12 cellular contexts compared by ENCODE assay signal in the genomic region with DNA sequence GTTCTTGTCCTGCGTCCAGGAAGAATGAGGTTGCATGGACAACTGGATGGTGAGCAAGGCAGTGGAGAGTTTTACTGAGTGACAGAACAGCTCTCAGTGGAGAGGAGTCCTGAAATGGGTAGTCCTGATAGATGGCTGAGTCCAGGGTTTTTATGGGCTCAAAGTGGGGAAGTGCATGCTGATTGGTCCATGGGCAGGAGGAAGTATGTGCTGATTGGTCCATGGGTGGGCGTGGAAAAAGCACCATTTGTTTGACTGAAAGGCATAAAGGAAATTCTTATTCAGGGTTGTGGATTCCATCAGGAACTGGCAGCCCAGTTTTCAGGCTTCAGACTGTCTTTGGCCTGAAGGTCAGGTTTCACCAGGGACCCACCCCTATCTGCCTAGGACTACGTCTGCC.
"Had no signal": no experiment of that assay in that cellular context is flagged by ENCODE, and none has a peak within 500 bp of the region (broad histone marks: within the 10 kb centered on the region; RNA-seq: fewer than 3 reads in every experiment).

No MANE protein-coding gene starts in this region.

- H3K36me3 Mint-ChIP-seq: natural killer cell had no signal

- H3K27me3 Mint-ChIP-seq: brain; dendritic cell treated with granulocyte-macrophage colony-stimulating factor and Interleukin-4, amounts not matched to agents 40 ng/mL and 50 ng/mL, for 4 days; effector memory CD8-positive, alpha-beta T cell; type B pancreatic cell had no signal

- H3K4me1 Mint-ChIP-seq: natural killer cell had no signal

- ATAC-seq: activated naive CD4-positive, alpha-beta T cell treated with anti-CD3 and anti-CD28 coated beads, Interleukin-2, amount 50 U/mL, for 72 hours; effector memory CD8-positive, alpha-beta T cell; left colon; mucosa of descending colon; natural killer cell had no signal

- H3K4me3 Mint-ChIP-seq: brain; dendritic cell treated with granulocyte-macrophage colony-stimulating factor and Interleukin-4, amounts not matched to agents 40 ng/mL and 50 ng/mL, for 4 days; effector memory CD8-positive, alpha-beta T cell; natural killer cell; type B pancreatic cell had no signal

- H3K27ac Mint-ChIP-seq: activated naive CD4-positive, alpha-beta T cell treated with anti-CD3 and anti-CD28 coated beads, Interleukin-2, amount 50 U/mL, for 72 hours; dendritic cell treated with granulocyte-macrophage colony-stimulating factor and Interleukin-4, amounts not matched to agents 40 ng/mL and 50 ng/mL, for 4 days; effector memory CD8-positive, alpha-beta T cell; natural killer cell; type B pancreatic cell had no signal

- H3K9me3 Mint-ChIP-seq: effector memory CD8-positive, alpha-beta T cell; natural killer cell had no signal

- DNase-seq: activated CD4-positive, CD25-positive, alpha-beta regulatory T cell; cerebellar nuclear complex; effector memory CD8-positive, alpha-beta T cell; left colon; mucosa of descending colon; natural killer cell; stimulated activated CD4-positive, alpha-beta T cell treated with anti-CD3 and anti-CD28 coated beads, Interleukin-2, amount 100 ng/mL, for 24 hours; stimulated activated naive CD4-positive, alpha-beta T cell had no signal
